26 cellular contexts compared by ENCODE assay signal in the genomic region with DNA sequence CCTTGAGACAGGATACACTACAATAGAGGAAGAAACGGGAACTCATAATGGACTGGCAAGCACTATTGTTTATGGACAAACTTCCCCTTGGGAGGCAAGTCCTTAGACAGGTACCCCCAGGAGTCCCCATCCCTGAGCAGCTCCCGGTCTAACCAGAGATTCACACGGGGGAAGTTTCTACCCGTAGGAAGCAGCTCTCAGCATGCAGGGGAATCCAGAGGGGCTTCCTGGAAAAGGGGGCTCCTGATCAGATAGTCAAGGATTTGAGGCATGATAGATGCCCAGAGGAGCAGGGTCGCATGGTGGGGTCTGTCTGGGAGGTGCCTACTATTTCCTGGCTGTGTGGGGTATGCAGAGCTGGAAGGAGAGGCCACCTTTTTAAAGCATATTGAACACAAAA.
"Had no signal": no experiment of that assay in that cellular context is flagged by ENCODE, and none has a peak within 500 bp of the region (broad histone marks: within the 10 kb centered on the region; RNA-seq: fewer than 3 reads in every experiment).

No MANE protein-coding gene starts in this region.

- H3K27ac Mint-ChIP-seq: memory B cell; natural killer cell; stimulated activated memory B cell treated with anti-CD40 and anti-IgM and Interleukin-4, amounts not matched to agents 10 μg/mL and 1 μg/mL and 100 μg/mL, for 72 hours; type B pancreatic cell had no signal

- H2AFZ ChIP-seq: hepatocyte had no signal

- H3K4me2 ChIP-seq: hepatocyte had no signal

- H3K4me1 ChIP-seq: foreskin keratinocyte, gastroesophageal sphincter, heart left ventricle, psoas muscle, sigmoid colon, testis, tibial artery had no signal

- H3K27me3 ChIP-seq: foreskin keratinocyte, hepatocyte, ovary, testis had no signal

- FAIRE-seq: colon, islet of Langerhans had no signal

- H3K27ac ChIP-seq: dorsolateral prefrontal cortex, epithelial cell of prostate, foreskin keratinocyte, gastroesophageal sphincter, heart left ventricle, hepatocyte, ovary, psoas muscle, sigmoid colon, testis, tibial artery had no signal

- H3K36me3 ChIP-seq: gastroesophageal sphincter, heart left ventricle, ovary, sigmoid colon, tibial artery had no signal

- H3K4me1 Mint-ChIP-seq: memory B cell; natural killer cell; stimulated activated memory B cell treated with anti-CD40 and anti-IgM and Interleukin-4, amounts not matched to agents 10 μg/mL and 1 μg/mL and 100 μg/mL, for 72 hours had no signal

- DNase-seq: dorsolateral prefrontal cortex; effector CD4-positive, alpha-beta T cell; foreskin keratinocyte; heart left ventricle; left ventricle myocardium superior; natural killer cell; nucleus accumbens; psoas muscle; right cardiac atrium; sigmoid colon; stimulated activated CD4-positive, alpha-beta T cell treated with anti-CD3 and anti-CD28 coated beads, Interleukin-4, amount 100 ng/mL, for 4 hours; stimulated activated naive CD8-positive, alpha-beta T cell treated with anti-CD3 and anti-CD28 coated beads, Interleukin-15, Interleukin-2, amounts not matched to agents 100 U/mL and 50 U/mL, for 24 hours; substantia nigra; testis; tibial artery had no signal

- ATAC-seq: esophagus mucosa; foreskin keratinocyte; gastroesophageal sphincter; heart left ventricle; left ventricle myocardium superior; natural killer cell; psoas muscle; right cardiac atrium; stimulated activated memory B cell treated with anti-CD40 and anti-IgM and Interleukin-4, amounts not matched to agents 10 μg/mL and 1 μg/mL and 100 μg/mL, for 72 hours; stimulated activated naive CD8-positive, alpha-beta T cell treated with anti-CD3 and anti-CD28 coated beads, Interleukin-15, Interleukin-2, amounts not matched to agents 100 U/mL and 50 U/mL, for 24 hours had no signal

- H3K4me3 Mint-ChIP-seq: memory B cell; natural killer cell; stimulated activated memory B cell treated with anti-CD40 and anti-IgM and Interleukin-4, amounts not matched to agents 10 μg/mL and 1 μg/mL and 100 μg/mL, for 72 hours; type B pancreatic cell had no signal

- H3K36me3 Mint-ChIP-seq: memory B cell; natural killer cell; stimulated activated memory B cell treated with anti-CD40 and anti-IgM and Interleukin-4, amounts not matched to agents 10 μg/mL and 1 μg/mL and 100 μg/mL, for 72 hours; type B pancreatic cell had no signal

- H3K9me3 Mint-ChIP-seq: natural killer cell, type B pancreatic cell had no signal

- H3K9me3 ChIP-seq: ovary, psoas muscle, testis had no signal

- H3K27me3 Mint-ChIP-seq: stimulated activated memory B cell treated with anti-CD40 and anti-IgM and Interleukin-4, amounts not matched to agents 10 μg/mL and 1 μg/mL and 100 μg/mL, for 72 hours had no signal

- H3K79me2 ChIP-seq: hepatocyte had no signal

- H3K4me3 ChIP-seq: dorsolateral prefrontal cortex, gastroesophageal sphincter, heart left ventricle, hepatocyte, lung, ovary, psoas muscle, sigmoid colon, testis, tibial artery had no signal
